In the genomic region with DNA sequence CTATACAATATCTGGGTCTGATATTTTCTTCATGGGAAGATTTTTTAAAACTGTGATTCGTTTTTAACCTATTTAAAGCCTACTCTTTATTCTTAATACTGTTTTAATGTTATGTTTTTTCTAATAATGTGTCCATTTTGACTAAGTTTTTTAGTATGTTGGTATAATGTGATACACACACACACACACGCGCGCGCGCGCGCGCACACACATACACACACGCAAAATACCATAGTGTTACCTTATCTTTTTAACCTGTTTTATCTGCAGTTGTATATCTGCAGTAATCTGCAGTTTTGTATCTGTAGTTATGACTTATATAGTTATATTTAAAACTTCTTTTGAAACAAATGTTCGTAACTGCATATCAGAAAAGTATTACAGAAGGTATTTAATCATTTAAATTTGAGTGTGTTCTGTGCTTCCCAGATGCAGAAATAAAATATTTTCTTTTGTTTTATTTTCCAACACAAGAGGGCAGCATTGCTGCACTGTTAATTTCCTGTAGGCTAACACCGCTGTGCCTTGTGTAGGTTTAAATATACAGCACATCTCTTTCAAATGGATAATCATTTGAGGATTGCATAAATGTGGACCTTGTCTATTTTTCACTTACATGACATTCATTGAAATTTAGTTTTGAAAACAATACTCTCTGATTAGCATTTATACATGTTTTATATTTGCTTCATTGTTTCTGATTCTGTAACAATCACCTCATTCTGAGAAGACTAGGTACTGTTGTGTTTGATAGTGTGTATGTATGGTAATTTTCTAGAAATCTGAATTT, we compare ENCODE assay signal across 8 cellular contexts.
DNase-seq lines count a peak whose midpoint lies in the region; ATAC-seq, FAIRE-seq and TF ChIP-seq lines count a peak whose summit lies in the region.

No MANE protein-coding gene starts in this region.

- TF ChIP-seq POLR2A in GM12892 (IDR thresholded peaks at IDR 0.05; ENCODE audit: low read depth, low read length) = no peak

- peak; percentile 77 for DNase-seq in CD1c-positive myeloid dendritic cell (ENCODE audit: extremely low spot score)
- peak; percentile 1 for DNase-seq in GM12892 (ENCODE audit: insufficient read length)
- DNase-seq in NCI-H69 (lab: John Stamatoyannopoulos, UW) = peak; percentile 25
- peak; percentile 71 for DNase-seq in astrocyte of the hippocampus (ENCODE audit: low read depth, low spot score)
- DNase-seq in iPS-NIHi7 (ENCODE audit: extremely low spot score) = peak; percentile 25
- DNase-seq in stimulated activated naive CD8-positive, alpha-beta T cell treated with anti-CD3 and anti-CD28 coated beads, Interleukin-15, amount 100 ng/mL, for 72 hours = peak; percentile 13 to 21

- H3K4me3 Mint-ChIP-seq in stimulated activated naive CD8-positive, alpha-beta T cell treated with anti-CD3 and anti-CD28 coated beads, Interleukin-15, amount 100 ng/mL, for 72 hours = no peak overlapping the region

- no peaks in the 10 kb centered on the region for H3K27me3 Mint-ChIP-seq in stimulated activated naive CD8-positive, alpha-beta T cell treated with anti-CD3 and anti-CD28 coated beads, Interleukin-15, amount 100 ng/mL, for 72 hours

- FAIRE-seq in GM12892 (lab: Jason Lieb, UNC) = no peak

- peak; percentile 63 for ATAC-seq in HG03139 (IDR thresholded peaks at IDR 0.05; ENCODE audit: unreplicated experiment)
- peak; percentile 69 for ATAC-seq in stimulated activated naive CD8-positive, alpha-beta T cell treated with anti-CD3 and anti-CD28 coated beads, Interleukin-15, amount 100 ng/mL, for 72 hours
- no peak for ATAC-seq in GM21737 (IDR thresholded peaks at IDR 0.05; ENCODE audit: unreplicated experiment)

- no peaks in the 10 kb centered on the region for H3K4me1 Mint-ChIP-seq in stimulated activated naive CD8-positive, alpha-beta T cell treated with anti-CD3 and anti-CD28 coated beads, Interleukin-15, amount 100 ng/mL, for 72 hours

- no peaks in the 10 kb centered on the region for H3K9me3 Mint-ChIP-seq in stimulated activated naive CD8-positive, alpha-beta T cell treated with anti-CD3 and anti-CD28 coated beads, Interleukin-15, amount 100 ng/mL, for 72 hours

- no peak overlapping the region for H3K27ac Mint-ChIP-seq in stimulated activated naive CD8-positive, alpha-beta T cell treated with anti-CD3 and anti-CD28 coated beads, Interleukin-15, amount 100 ng/mL, for 72 hours

Comparison
In these comparisons a context has a peak if more than half of its experiments do, and no peak if none do; other contexts are left out.
1. DNase-seq: peak in every context shown above with its lines; median percentile 77 in CD1c-positive myeloid dendritic cell; 71 in astrocyte of the hippocampus; 25 in NCI-H69; 25 in iPS-NIHi7; 17 in stimulated activated naive CD8-positive, alpha-beta T cell treated with anti-CD3 and anti-CD28 coated beads, Interleukin-15, amount 100 ng/mL, for 72 hours; 1 in GM12892.